Comparison of ENCODE assay signal across 13 cellular contexts in genomic region chr2:24015562-24016375, GRCh38. TPM values are rescaled to one million over a fixed set of nuclear protein-coding genes. Genes with fewer than 3 reads are reported as not detected.
DNase-seq lines count a peak whose midpoint lies in the region; ATAC-seq and TF ChIP-seq lines count a peak whose summit lies in the region.
"Had no signal": no experiment of that assay in that cellular context is flagged by ENCODE, and none has a peak within 500 bp of the region (broad histone marks: within the 10 kb centered on the region; RNA-seq: fewer than 3 reads in every experiment).

No MANE protein-coding gene starts in this region.

- TF ChIP-seq CTCF in 22Rv1 (IDR thresholded peaks at IDR 0.05) (no peak), gastroesophageal sphincter (IDR thresholded peaks at IDR 0.05) (no peak)

- no peaks in the 10 kb centered on the region for H3K4me1 ChIP-seq in gastroesophageal sphincter
- H3K4me1 ChIP-seq: upper lobe of left lung had no signal

- intact Hi-C loops in left colon (cut with DNase I, micrococcal nuclease), result no loop called here

- peak overlapping the region; percentile 13; the same call in 1 of the 2 replicates for H3K27ac ChIP-seq in 22Rv1
- no peak overlapping the region for H3K27ac ChIP-seq in gastroesophageal sphincter
- H3K27ac ChIP-seq: upper lobe of left lung had no signal

- DNase-seq in H7 (peak; percentile 69), T1000 (lab: John Stamatoyannopoulos, UW) (peak; percentile 62), activated T-cell treated with anti-CD3 and anti-CD28 coated beads for 4 hours (no peak), left colon (no peak)
- DNase-seq: activated T-cell treated with anti-CD3 and anti-CD28 coated beads, Interleukin-2, amount 50 U/mL, for 4 hours; NCI-H1417 treated with DMSO at 0.1 percent for 48 hours; stimulated activated CD4-positive, alpha-beta T cell treated with anti-CD3 and anti-CD28 coated beads, Interleukin-1b, Interleukin-23, amount 100 ng/mL, for 48 hours; T-helper 2 cell had no signal

- 79 to 87% methylated on average over 2 of the region's 11 CpGs for WGBS in gastroesophageal sphincter (ENCODE audit: low coverage in 1 of 2), 2 donors

- peak; percentile 7 for ATAC-seq in gastroesophageal sphincter
- ATAC-seq in HG03135 (IDR thresholded peaks at IDR 0.05; ENCODE audit: unreplicated experiment), result no peak
- ATAC-seq in left colon, result no peak
- no peak for ATAC-seq in GM18511 (IDR thresholded peaks at IDR 0.05; ENCODE audit: unreplicated experiment)
- ATAC-seq: activated T-cell treated with anti-CD3 and anti-CD28 coated beads, Interleukin-2, amount 50 U/mL, for 4 hours had no signal

- H3K27me3 ChIP-seq in H7 (ENCODE audit: control insufficient read depth, insufficient read depth, low read length) (no peaks in the 10 kb centered on the region), gastroesophageal sphincter (peaks cover 23% of the 10 kb centered on the region)

- TF ChIP-seq EP300 in gastroesophageal sphincter (IDR thresholded peaks at IDR 0.05), result no peak

- H3K36me3 ChIP-seq in H7 (replicated peaks; ENCODE audit: control insufficient read depth, insufficient read depth, low read length), result no peaks in the 10 kb centered on the region
- H3K36me3 ChIP-seq in gastroesophageal sphincter, result no peaks in the 10 kb centered on the region
- H3K36me3 ChIP-seq: upper lobe of left lung had no signal

- no peaks in the 10 kb centered on the region for H3K9me3 ChIP-seq in gastroesophageal sphincter
- H3K9me3 ChIP-seq: upper lobe of left lung had no signal

- TF ChIP-seq POLR2A in gastroesophageal sphincter (IDR thresholded peaks at IDR 0.05), result no peak

- H3K4me3 ChIP-seq in H7 (ENCODE audit: insufficient read depth, low read depth, low read length), result no peak overlapping the region
- no peak overlapping the region for H3K4me3 ChIP-seq in gastroesophageal sphincter
- H3K4me3 ChIP-seq: upper lobe of left lung had no signal

RNA-seq across cellular contexts. Expression of gene MFSD2B, which starts 5.9 kb away (rescaled TPM):
- 0.11 and 0.21 TPM in 2 replicates for total RNA-seq in H7 (2014; rRNA removed; shearing (Covaris generic))
- total RNA-seq in gastroesophageal sphincter (under 1 TPM in 1 of 4 donors, not detected in 3; 0.39 TPM), left colon (under 1 TPM in 1 of 2 donors, not detected in 1; 0.09 TPM)

RNA-seq across cellular contexts. Expression of gene WDCP, which starts 31.4 kb away (rescaled TPM):
- total RNA-seq in H7 (2014; rRNA removed; shearing (Covaris generic)), result 21.8 and 22.8 TPM in 2 replicates
- total RNA-seq in gastroesophageal sphincter, result 1 to 10 TPM; 5.9 to 7.3 (median 6.4) TPM
- total RNA-seq in left colon, result 1 to 10 TPM; 3.2 to 4.2 TPM

RNA-seq across cellular contexts. Expression of gene FKBP1B, which starts 33.8 kb away (rescaled TPM):
- total RNA-seq in H7 (2014; rRNA removed; shearing (Covaris generic)), result 40.5 and 43.5 TPM in 2 replicates
- total RNA-seq in gastroesophageal sphincter (1 to 10 TPM; 2.3 to 8.6 (median 5.5) TPM), left colon (10 to 100 TPM; 16.5 to 22.3 TPM)

Comparison
In these comparisons a context has a peak if more than half of its experiments do, and no peak if none do; other contexts are left out.
1. DNase-seq: peak in H7 (single experiment) and T1000 (single experiment); none in activated T-cell treated with anti-CD3 and anti-CD28 coated beads for 4 hours (single experiment) and left colon (0 of 2).